In genomic region chr14:95137164-95137803, GRCh38 we compare ENCODE assay signal across 14 cellular contexts. TPM values are rescaled to one million over a fixed set of nuclear protein-coding genes. Genes with fewer than 3 reads are reported as not detected.
A peak's percentile ranks its signal among the peaks of the same experiment; 100 is the strongest.
DNase-seq lines count a peak whose midpoint lies in the region; TF ChIP-seq lines count a peak whose summit lies in the region.
"Had no signal": no experiment of that assay in that cellular context is flagged by ENCODE, and none has a peak within 500 bp of the region (broad histone marks: within the 10 kb centered on the region; RNA-seq: fewer than 3 reads in every experiment).

No MANE protein-coding gene starts in this region.

- no peak overlapping the region for H3K9ac ChIP-seq in mesendoderm (ENCODE audit: low read length)

- H3K23ac ChIP-seq in mesendoderm (ENCODE audit: low read length): no peak overlapping the region

- H3K4me1 ChIP-seq in HEK293 (ENCODE audit: control insufficient read depth, insufficient read depth, low read length) (peaks cover 20% of the 10 kb centered on the region), mesendoderm (ENCODE audit: control insufficient read depth, low read depth, low read length) (peaks cover 3% of the 10 kb centered on the region)

- H3K9me3 ChIP-seq in HEK293 (ENCODE audit: control insufficient read depth, insufficient read depth, low read depth, low read length): no peaks in the 10 kb centered on the region

- no peak overlapping the region for H2BK120ac ChIP-seq in mesendoderm (ENCODE audit: low read depth, low read length)

- no peak for TF ChIP-seq CTCF in HEK293 (tag by site-specific recombination; IDR thresholded peaks at IDR 0.05)

- H3K79me1 ChIP-seq in mesendoderm (ENCODE audit: low read length): peaks cover 8% of the 10 kb centered on the region

- H3K27ac ChIP-seq in HEK293 (ENCODE audit: extremely low read depth, low read depth, low read length) (no peak overlapping the region), angular gyrus (ENCODE audit: low read depth, low read length) (peak overlapping the region; percentile 88), mesendoderm (ENCODE audit: low read depth, low read length) (no peak overlapping the region), substantia nigra (ENCODE audit: low read depth, low read length, poor library complexity, severe bottlenecking) (peak overlapping the region; percentile 88)

- no peak overlapping the region for H3K4ac ChIP-seq in mesendoderm (ENCODE audit: low read depth, low read length)

- peak overlapping the region; percentile 95 for H3K18ac ChIP-seq in mesendoderm (ENCODE audit: low read length)

- H3K79me2 ChIP-seq in mesendoderm (ENCODE audit: control insufficient read depth, insufficient read depth, low read length): peaks cover 31% of the 10 kb centered on the region

- peak overlapping the region; percentile 38 for H3K56ac ChIP-seq in mesendoderm (ENCODE audit: low read length)

- H2BK5ac ChIP-seq in mesendoderm (ENCODE audit: low read length): no peak overlapping the region

- no peak overlapping the region for H4K8ac ChIP-seq in mesendoderm (ENCODE audit: low read depth, low read length)

- H3K36me3 ChIP-seq in HEK293 (ENCODE audit: control insufficient read depth in 2 of 2, insufficient read depth in 1 of 2, low read length in 2 of 2) (peaks cover 6 to 19% of the 10 kb centered on the region in 2 experiments; a peak in 2 of 3 replicates), mesendoderm (ENCODE audit: control insufficient read depth, insufficient read depth, low read length) (no peaks in the 10 kb centered on the region)

- H2BK15ac ChIP-seq in mesendoderm (replicated peaks; ENCODE audit: low read depth): no peak overlapping the region

- H3K4me2 ChIP-seq in mesendoderm (ENCODE audit: low read length): no peak overlapping the region

- DNase-seq in mesendoderm: no peak
- DNase-seq in substantia nigra (lab: John Stamatoyannopoulos, UW): no peak
- no peak for DNase-seq in hepatic stellate cell (ENCODE audit: low spot score)
- no peak for DNase-seq in COR-L47 (lab: John Stamatoyannopoulos, UW)
- no peak for DNase-seq in DMS153 treated with DMSO at 0.1 percent for 48 hours (lab: John Stamatoyannopoulos, UW; ENCODE audit: unreplicated experiment)
- DNase-seq: DMS79; NCI-H1417; NCI-H524; nephron progenitor cell; RPMI8226; stimulated activated CD4-positive, alpha-beta T cell treated with anti-CD3 and anti-CD28 coated beads, Interleukin-1b, Interleukin-23, amount 100 ng/mL, for 48 hours; stimulated activated naive CD4-positive, alpha-beta T cell had no signal

- no peak overlapping the region for H3K4me3 ChIP-seq in HEK293 (ENCODE audit: low read depth, low read length)
- H3K4me3 ChIP-seq in mesendoderm (ENCODE audit: low read length): no peak overlapping the region

- no peak overlapping the region for H4K5ac ChIP-seq in mesendoderm (ENCODE audit: low read length)

- H3K27me3 ChIP-seq in mesendoderm (ENCODE audit: insufficient read depth, low read length, poor library complexity): no peaks in the 10 kb centered on the region

- POLR2A ChIA-PET in HEK293 (lab: Yijun Ruan, JAX): no interaction called here

- no peak overlapping the region for H2AK5ac ChIP-seq in mesendoderm (ENCODE audit: low read length)

- CTCF ChIA-PET in HEK293 (lab: Yijun Ruan, JAX): no interaction called here

TF ChIP-seq in HEK293, 187 proteins besides CTCF, POLR2A, EP300 and RAD21 (continues in another document):
- TF ChIP-seq ZNF274 (IDR thresholded peaks at IDR 0.05; ENCODE audit: low read length): no peak
- no peak for TF ChIP-seq ZNF274 (tag by site-specific recombination; IDR thresholded peaks at IDR 0.05; ENCODE audit: borderline replicate concordance)
- TF ChIP-seq EGR2 (tag by site-specific recombination; IDR thresholded peaks at IDR 0.05; ENCODE audit: low read depth): no peak
- TF ChIP-seq ZNF362 (tag by site-specific recombination; IDR thresholded peaks at IDR 0.05): no peak
- TF ChIP-seq ZNF501 (tag by site-specific recombination; IDR thresholded peaks at IDR 0.05): no peak
- TF ChIP-seq TCF7L2 (IDR thresholded peaks at IDR 0.05; ENCODE audit: borderline replicate concordance, low read depth, low read length): no peak
- TF ChIP-seq, protein P1, sequence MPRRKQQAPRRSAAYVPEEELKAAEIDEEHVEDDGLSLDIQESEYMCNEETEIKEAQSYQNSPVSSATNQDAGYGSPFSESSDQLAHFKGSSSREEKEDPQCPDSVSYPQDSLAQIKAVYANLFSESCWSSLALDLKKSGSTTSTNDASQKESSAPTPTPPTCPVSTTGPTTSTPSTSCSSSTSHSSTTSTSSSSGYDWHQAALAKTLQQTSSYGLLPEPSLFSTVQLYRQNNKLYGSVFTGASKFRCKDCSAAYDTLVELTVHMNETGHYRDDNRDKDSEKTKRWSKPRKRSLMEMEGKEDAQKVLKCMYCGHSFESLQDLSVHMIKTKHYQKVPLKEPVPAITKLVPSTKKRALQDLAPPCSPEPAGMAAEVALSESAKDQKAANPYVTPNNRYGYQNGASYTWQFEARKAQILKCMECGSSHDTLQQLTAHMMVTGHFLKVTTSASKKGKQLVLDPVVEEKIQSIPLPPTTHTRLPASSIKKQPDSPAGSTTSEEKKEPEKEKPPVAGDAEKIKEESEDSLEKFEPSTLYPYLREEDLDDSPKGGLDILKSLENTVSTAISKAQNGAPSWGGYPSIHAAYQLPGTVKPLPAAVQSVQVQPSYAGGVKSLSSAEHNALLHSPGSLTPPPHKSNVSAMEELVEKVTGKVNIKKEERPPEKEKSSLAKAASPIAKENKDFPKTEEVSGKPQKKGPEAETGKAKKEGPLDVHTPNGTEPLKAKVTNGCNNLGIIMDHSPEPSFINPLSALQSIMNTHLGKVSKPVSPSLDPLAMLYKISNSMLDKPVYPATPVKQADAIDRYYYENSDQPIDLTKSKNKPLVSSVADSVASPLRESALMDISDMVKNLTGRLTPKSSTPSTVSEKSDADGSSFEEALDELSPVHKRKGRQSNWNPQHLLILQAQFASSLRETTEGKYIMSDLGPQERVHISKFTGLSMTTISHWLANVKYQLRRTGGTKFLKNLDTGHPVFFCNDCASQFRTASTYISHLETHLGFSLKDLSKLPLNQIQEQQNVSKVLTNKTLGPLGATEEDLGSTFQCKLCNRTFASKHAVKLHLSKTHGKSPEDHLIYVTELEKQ (tag by site-specific recombination; IDR thresholded peaks at IDR 0.05; ENCODE audit: borderline replicate concordance): no peak
- no peak for TF ChIP-seq ZNF324 (tag by site-specific recombination; IDR thresholded peaks at IDR 0.05)
- no peak for TF ChIP-seq ZNF664 (tag by site-specific recombination; IDR thresholded peaks at IDR 0.05)
- no peak for TF ChIP-seq ZNF549 (tag by site-specific recombination; IDR thresholded peaks at IDR 0.05)
- peak; percentile 100 for TF ChIP-seq PRDM1 (tag by site-specific recombination; IDR thresholded peaks at IDR 0.05)
- TF ChIP-seq ZSCAN4 (tag by site-specific recombination; IDR thresholded peaks at IDR 0.05): no peak
- no peak for TF ChIP-seq ZNF37A (tag by site-specific recombination; IDR thresholded peaks at IDR 0.05)
- TF ChIP-seq, protein P2, sequence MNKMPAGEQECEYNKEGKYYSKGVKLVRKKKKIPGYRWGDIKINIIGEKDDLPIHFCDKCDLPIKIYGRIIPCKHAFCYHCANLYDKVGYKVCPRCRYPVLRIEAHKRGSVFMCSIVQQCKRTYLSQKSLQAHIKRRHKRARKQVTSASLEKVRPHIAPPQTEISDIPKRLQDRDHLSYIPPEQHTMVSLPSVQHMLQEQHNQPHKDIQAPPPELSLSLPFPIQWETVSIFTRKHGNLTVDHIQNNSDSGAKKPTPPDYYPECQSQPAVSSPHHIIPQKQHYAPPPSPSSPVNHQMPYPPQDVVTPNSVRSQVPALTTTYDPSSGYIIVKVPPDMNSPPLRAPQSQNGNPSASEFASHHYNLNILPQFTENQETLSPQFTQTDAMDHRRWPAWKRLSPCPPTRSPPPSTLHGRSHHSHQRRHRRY (tag by site-specific recombination; IDR thresholded peaks at IDR 0.05): 0 out of 2 replicates have a peak, but pooled peaks have one; percentile 33
- peak; percentile 91 for TF ChIP-seq ZNF366 (tag by site-specific recombination; conservative IDR thresholded peaks at IDR 0.05)
- no peak for TF ChIP-seq ZNF184 (tag by site-specific recombination; IDR thresholded peaks at IDR 0.05)
- TF ChIP-seq ZNF416 (tag by site-specific recombination; IDR thresholded peaks at IDR 0.05): no peak
- TF ChIP-seq HOXA7 (CRISPR knock-in tag; IDR thresholded peaks at IDR 0.05; ENCODE audit: borderline replicate concordance): no peak
- 0 out of 2 replicates have a peak, but pooled peaks have one; percentile 34 for TF ChIP-seq ZNF776 (tag by site-specific recombination; IDR thresholded peaks at IDR 0.05; ENCODE audit: borderline replicate concordance)
- peak; percentile 57 for TF ChIP-seq IKZF3 (tag by site-specific recombination; IDR thresholded peaks at IDR 0.05)

RNA-seq across cellular contexts. Expression of gene DICER1, which starts 20.0 kb away (rescaled TPM):
- polyA plus RNA-seq in mesendoderm (2013, experiment 1 of 2): 76.8 TPM
- polyA plus RNA-seq in mesendoderm (2013, experiment 2 of 2): 79.1 TPM

Comparison
In these comparisons a context has a peak if more than half of its experiments do, and no peak if none do; other contexts are left out.
1. H3K27ac ChIP-seq: peak in angular gyrus (single experiment) and substantia nigra (single experiment); none in HEK293 (single experiment) and mesendoderm (single experiment).